1 cellular context compared by ENCODE assay signal in the genomic region with DNA sequence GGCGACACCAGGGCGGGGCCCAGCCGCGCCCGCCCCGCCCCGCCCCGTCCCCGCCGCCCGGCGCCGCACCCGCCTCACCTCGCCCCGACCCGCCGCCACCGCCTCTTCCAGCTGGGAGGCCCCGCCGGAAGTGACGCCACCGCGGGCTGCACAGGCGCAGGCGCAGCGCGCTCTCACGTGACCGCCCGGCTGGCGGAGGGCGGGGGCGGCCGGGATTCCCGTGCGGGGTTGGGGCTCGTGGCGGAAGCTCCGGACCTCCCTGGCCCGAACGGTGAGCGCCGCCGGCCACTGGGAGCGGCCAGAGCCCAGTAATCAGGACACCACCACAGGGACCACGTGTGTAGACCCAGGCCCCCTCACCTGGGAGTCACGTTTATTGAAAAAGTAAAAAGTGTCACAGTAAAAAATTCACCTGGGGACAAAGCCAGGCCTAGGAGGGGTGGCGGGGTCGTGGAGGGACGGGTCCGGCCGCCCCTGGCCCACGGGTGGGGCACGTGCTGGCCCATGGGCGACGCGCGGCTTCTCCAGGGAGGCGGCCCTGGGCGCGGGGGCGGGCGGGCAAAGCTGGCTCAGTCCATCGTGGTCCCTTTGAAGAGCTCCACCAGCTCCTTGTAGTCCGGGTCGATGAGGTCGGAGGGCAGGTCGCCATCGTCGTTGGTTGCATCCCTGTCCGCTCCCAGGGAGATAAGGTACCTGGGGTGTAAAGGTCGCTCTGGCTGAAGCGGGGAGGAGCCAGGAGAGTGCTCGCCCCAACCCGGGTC.
TF ChIP-seq lines count a peak whose summit lies in the region.

A gene with protein sequence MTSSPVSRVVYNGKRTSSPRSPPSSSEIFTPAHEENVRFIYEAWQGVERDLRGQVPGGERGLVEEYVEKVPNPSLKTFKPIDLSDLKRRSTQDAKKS (minus strand): TSS at position 132 of the 761 bp plus-strand sequence. CDS start 8,785 bp downstream, outside the sequence.

TF ChIP-seq in K562, 482 proteins besides CTCF, POLR2A, EP300 and RAD21 (continued from another document and continues in another):
- TF ChIP-seq, protein P1, sequence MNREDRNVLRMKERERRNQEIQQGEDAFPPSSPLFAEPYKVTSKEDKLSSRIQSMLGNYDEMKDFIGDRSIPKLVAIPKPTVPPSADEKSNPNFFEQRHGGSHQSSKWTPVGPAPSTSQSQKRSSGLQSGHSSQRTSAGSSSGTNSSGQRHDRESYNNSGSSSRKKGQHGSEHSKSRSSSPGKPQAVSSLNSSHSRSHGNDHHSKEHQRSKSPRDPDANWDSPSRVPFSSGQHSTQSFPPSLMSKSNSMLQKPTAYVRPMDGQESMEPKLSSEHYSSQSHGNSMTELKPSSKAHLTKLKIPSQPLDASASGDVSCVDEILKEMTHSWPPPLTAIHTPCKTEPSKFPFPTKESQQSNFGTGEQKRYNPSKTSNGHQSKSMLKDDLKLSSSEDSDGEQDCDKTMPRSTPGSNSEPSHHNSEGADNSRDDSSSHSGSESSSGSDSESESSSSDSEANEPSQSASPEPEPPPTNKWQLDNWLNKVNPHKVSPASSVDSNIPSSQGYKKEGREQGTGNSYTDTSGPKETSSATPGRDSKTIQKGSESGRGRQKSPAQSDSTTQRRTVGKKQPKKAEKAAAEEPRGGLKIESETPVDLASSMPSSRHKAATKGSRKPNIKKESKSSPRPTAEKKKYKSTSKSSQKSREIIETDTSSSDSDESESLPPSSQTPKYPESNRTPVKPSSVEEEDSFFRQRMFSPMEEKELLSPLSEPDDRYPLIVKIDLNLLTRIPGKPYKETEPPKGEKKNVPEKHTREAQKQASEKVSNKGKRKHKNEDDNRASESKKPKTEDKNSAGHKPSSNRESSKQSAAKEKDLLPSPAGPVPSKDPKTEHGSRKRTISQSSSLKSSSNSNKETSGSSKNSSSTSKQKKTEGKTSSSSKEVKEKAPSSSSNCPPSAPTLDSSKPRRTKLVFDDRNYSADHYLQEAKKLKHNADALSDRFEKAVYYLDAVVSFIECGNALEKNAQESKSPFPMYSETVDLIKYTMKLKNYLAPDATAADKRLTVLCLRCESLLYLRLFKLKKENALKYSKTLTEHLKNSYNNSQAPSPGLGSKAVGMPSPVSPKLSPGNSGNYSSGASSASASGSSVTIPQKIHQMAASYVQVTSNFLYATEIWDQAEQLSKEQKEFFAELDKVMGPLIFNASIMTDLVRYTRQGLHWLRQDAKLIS (CRISPR knock-in tag; IDR thresholded peaks at IDR 0.05), result peak; percentile 52; the same call in 1 of the 2 replicates
- TF ChIP-seq, protein P2, sequence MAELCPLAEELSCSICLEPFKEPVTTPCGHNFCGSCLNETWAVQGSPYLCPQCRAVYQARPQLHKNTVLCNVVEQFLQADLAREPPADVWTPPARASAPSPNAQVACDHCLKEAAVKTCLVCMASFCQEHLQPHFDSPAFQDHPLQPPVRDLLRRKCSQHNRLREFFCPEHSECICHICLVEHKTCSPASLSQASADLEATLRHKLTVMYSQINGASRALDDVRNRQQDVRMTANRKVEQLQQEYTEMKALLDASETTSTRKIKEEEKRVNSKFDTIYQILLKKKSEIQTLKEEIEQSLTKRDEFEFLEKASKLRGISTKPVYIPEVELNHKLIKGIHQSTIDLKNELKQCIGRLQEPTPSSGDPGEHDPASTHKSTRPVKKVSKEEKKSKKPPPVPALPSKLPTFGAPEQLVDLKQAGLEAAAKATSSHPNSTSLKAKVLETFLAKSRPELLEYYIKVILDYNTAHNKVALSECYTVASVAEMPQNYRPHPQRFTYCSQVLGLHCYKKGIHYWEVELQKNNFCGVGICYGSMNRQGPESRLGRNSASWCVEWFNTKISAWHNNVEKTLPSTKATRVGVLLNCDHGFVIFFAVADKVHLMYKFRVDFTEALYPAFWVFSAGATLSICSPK (IDR thresholded peaks at IDR 0.05; ENCODE audit: borderline replicate concordance), result no peak
- TF ChIP-seq MEF2D (tag; conservative IDR thresholded peaks at IDR 0.05; ENCODE audit: low read depth), result no peak
- TF ChIP-seq ZNF311 (CRISPR knock-in tag; IDR thresholded peaks at IDR 0.05), result no peak
- TF ChIP-seq KDM5B (IDR thresholded peaks at IDR 0.05; ENCODE audit: insufficient replicate concordance, low read depth, low read length), result peak; percentile 74
- no peak for TF ChIP-seq HDAC2 (IDR thresholded peaks at IDR 0.05)
- TF ChIP-seq, protein P3, sequence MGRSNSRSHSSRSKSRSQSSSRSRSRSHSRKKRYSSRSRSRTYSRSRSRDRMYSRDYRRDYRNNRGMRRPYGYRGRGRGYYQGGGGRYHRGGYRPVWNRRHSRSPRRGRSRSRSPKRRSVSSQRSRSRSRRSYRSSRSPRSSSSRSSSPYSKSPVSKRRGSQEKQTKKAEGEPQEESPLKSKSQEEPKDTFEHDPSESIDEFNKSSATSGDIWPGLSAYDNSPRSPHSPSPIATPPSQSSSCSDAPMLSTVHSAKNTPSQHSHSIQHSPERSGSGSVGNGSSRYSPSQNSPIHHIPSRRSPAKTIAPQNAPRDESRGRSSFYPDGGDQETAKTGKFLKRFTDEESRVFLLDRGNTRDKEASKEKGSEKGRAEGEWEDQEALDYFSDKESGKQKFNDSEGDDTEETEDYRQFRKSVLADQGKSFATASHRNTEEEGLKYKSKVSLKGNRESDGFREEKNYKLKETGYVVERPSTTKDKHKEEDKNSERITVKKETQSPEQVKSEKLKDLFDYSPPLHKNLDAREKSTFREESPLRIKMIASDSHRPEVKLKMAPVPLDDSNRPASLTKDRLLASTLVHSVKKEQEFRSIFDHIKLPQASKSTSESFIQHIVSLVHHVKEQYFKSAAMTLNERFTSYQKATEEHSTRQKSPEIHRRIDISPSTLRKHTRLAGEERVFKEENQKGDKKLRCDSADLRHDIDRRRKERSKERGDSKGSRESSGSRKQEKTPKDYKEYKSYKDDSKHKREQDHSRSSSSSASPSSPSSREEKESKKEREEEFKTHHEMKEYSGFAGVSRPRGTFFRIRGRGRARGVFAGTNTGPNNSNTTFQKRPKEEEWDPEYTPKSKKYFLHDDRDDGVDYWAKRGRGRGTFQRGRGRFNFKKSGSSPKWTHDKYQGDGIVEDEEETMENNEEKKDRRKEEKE (IDR thresholded peaks at IDR 0.05; ENCODE audit: borderline replicate concordance in 1 of 2, control insufficient read depth in 1 of 2, low read depth in 2 of 2, low read length in 1 of 2), result no peak
- TF ChIP-seq MBD2 (IDR thresholded peaks at IDR 0.05; ENCODE audit: borderline replicate concordance, low read depth), result no peak; the same call in 1 of the 2 replicates
- no peak for TF ChIP-seq BRD9 (IDR thresholded peaks at IDR 0.05; ENCODE audit: low read depth, partially characterized antibody)
- peak; percentile 36; the same call in 1 of the 2 replicates for TF ChIP-seq HDAC8 (tag; IDR thresholded peaks at IDR 0.05)
- peak; percentile 74 for TF ChIP-seq NR2C1 (IDR thresholded peaks at IDR 0.05)
- TF ChIP-seq NR2C1 (tag; IDR thresholded peaks at IDR 0.05), result peak; percentile 78
- TF ChIP-seq GTF2E2 (tag; IDR thresholded peaks at IDR 0.05), result 0 out of 2 replicates have a peak, but pooled peaks have one; percentile 8
- TF ChIP-seq ZNF133 (CRISPR knock-in tag; IDR thresholded peaks at IDR 0.05), result no peak
- TF ChIP-seq, protein P4, sequence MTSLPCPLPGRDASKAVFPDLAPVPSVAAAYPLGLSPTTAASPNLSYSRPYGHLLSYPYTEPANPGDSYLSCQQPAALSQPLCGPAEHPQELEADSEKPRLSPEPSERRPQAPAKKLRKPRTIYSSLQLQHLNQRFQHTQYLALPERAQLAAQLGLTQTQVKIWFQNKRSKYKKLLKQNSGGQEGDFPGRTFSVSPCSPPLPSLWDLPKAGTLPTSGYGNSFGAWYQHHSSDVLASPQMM (CRISPR knock-in tag; IDR thresholded peaks at IDR 0.05), result no peak
- no peak for TF ChIP-seq POLR3G (IDR thresholded peaks at IDR 0.05; ENCODE audit: extremely low read depth, insufficient read length, insufficient replicate concordance)
- peak; percentile 73 for TF ChIP-seq CXXC5 (CRISPR knock-in tag; IDR thresholded peaks at IDR 0.05)
- TF ChIP-seq MEF2A (IDR thresholded peaks at IDR 0.05; ENCODE audit: control insufficient read depth, low read depth, low read length), result no peak
- TF ChIP-seq, protein P5, sequence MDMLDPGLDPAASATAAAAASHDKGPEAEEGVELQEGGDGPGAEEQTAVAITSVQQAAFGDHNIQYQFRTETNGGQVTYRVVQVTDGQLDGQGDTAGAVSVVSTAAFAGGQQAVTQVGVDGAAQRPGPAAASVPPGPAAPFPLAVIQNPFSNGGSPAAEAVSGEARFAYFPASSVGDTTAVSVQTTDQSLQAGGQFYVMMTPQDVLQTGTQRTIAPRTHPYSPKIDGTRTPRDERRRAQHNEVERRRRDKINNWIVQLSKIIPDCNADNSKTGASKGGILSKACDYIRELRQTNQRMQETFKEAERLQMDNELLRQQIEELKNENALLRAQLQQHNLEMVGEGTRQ (CRISPR knock-in tag; IDR thresholded peaks at IDR 0.05), result peak; percentile 94
- TF ChIP-seq, protein P6, sequence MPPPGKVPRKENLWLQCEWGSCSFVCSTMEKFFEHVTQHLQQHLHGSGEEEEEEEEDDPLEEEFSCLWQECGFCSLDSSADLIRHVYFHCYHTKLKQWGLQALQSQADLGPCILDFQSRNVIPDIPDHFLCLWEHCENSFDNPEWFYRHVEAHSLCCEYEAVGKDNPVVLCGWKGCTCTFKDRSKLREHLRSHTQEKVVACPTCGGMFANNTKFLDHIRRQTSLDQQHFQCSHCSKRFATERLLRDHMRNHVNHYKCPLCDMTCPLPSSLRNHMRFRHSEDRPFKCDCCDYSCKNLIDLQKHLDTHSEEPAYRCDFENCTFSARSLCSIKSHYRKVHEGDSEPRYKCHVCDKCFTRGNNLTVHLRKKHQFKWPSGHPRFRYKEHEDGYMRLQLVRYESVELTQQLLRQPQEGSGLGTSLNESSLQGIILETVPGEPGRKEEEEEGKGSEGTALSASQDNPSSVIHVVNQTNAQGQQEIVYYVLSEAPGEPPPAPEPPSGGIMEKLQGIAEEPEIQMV (tag; conservative IDR thresholded peaks at IDR 0.05; ENCODE audit: low read depth), result no peak
- TF ChIP-seq ATF7 (IDR thresholded peaks at IDR 0.05), result no peak; the same call in 1 of the 2 replicates
- TF ChIP-seq, protein P7, sequence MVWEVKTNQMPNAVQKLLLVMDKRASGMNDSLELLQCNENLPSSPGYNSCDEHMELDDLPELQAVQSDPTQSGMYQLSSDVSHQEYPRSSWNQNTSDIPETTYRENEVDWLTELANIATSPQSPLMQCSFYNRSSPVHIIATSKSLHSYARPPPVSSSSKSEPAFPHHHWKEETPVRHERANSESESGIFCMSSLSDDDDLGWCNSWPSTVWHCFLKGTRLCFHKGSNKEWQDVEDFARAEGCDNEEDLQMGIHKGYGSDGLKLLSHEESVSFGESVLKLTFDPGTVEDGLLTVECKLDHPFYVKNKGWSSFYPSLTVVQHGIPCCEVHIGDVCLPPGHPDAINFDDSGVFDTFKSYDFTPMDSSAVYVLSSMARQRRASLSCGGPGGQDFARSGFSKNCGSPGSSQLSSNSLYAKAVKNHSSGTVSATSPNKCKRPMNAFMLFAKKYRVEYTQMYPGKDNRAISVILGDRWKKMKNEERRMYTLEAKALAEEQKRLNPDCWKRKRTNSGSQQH (CRISPR knock-in tag; IDR thresholded peaks at IDR 0.05), result no peak
- no peak for TF ChIP-seq SNRNP70 (optimal IDR thresholded peaks at IDR 0.05; ENCODE audit: low read depth, low read length)
- TF ChIP-seq, protein P8, sequence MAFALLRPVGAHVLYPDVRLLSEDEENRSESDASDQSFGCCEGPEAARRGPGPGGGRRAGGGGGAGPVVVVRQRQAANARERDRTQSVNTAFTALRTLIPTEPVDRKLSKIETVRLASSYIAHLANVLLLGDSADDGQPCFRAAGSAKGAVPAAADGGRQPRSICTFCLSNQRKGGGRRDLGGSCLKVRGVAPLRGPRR (CRISPR knock-in tag; IDR thresholded peaks at IDR 0.05), result no peak
- TF ChIP-seq ZNF444 (CRISPR knock-in tag; IDR thresholded peaks at IDR 0.05), result no peak
- TF ChIP-seq YY1 (IDR thresholded peaks at IDR 0.05; ENCODE audit: borderline replicate concordance in 1 of 3, control insufficient read depth in 1 of 3, extremely low read depth in 1 of 3, insufficient read depth in 3 of 3, insufficient read length in 1 of 3, insufficient replicate concordance in 2 of 3, low read depth in 1 of 3, low read length in 2 of 3), result peak in 2 of 3 experiments; percentile 21 to 57
- no peak for TF ChIP-seq ZNF263 (CRISPR knock-in tag; IDR thresholded peaks at IDR 0.05; ENCODE audit: borderline replicate concordance)
- TF ChIP-seq ZNF41 (CRISPR knock-in tag; conservative IDR thresholded peaks at IDR 0.05), result no peak
- TF ChIP-seq, protein P9, sequence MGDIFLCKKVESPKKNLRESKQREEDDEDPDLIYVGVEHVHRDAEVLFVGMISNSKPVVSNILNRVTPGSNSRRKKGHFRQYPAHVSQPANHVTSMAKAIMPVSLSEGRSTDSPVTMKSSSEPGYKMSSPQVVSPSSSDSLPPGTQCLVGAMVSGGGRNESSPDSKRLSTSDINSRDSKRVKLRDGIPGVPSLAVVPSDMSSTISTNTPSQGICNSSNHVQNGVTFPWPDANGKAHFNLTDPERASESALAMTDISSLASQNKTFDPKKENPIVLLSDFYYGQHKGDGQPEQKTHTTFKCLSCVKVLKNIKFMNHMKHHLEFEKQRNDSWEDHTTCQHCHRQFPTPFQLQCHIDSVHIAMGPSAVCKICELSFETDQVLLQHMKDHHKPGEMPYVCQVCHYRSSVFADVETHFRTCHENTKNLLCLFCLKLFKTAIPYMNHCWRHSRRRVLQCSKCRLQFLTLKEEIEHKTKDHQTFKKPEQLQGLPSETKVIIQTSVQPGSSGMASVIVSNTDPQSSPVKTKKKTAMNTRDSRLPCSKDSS (IDR thresholded peaks at IDR 0.05; ENCODE audit: low read depth, partially characterized antibody), result no peak
- peak; percentile 30; the same call in 1 of the 2 replicates for TF ChIP-seq FOSL1 (tag; conservative IDR thresholded peaks at IDR 0.05)
- peak; percentile 72 for TF ChIP-seq DACH1 (IDR thresholded peaks at IDR 0.05; ENCODE audit: partially characterized antibody)
- peak in 1 of 2 experiments; percentile 79; a peak in 1 of 4 replicates for TF ChIP-seq FOXA3 (CRISPR knock-in tag; conservative IDR thresholded peaks at IDR 0.05 in 1 of 2, IDR thresholded peaks at IDR 0.05 in 1 of 2)
- TF ChIP-seq NR2F6 (CRISPR knock-in tag; IDR thresholded peaks at IDR 0.05), result no peak
- TF ChIP-seq, protein P10, sequence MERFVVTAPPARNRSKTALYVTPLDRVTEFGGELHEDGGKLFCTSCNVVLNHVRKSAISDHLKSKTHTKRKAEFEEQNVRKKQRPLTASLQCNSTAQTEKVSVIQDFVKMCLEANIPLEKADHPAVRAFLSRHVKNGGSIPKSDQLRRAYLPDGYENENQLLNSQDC (CRISPR knock-in tag; IDR thresholded peaks at IDR 0.05), result no peak
- TF ChIP-seq MYBL2 (IDR thresholded peaks at IDR 0.05; ENCODE audit: low read depth), result no peak
- no peak for TF ChIP-seq MYBL2 (CRISPR knock-in tag; IDR thresholded peaks at IDR 0.05; ENCODE audit: borderline replicate concordance)
- no peak for TF ChIP-seq ZZZ3 (IDR thresholded peaks at IDR 0.05)
- no peak for TF ChIP-seq ZFP30 (CRISPR knock-in tag; IDR thresholded peaks at IDR 0.05; ENCODE audit: borderline replicate concordance)
- TF ChIP-seq, protein P11, sequence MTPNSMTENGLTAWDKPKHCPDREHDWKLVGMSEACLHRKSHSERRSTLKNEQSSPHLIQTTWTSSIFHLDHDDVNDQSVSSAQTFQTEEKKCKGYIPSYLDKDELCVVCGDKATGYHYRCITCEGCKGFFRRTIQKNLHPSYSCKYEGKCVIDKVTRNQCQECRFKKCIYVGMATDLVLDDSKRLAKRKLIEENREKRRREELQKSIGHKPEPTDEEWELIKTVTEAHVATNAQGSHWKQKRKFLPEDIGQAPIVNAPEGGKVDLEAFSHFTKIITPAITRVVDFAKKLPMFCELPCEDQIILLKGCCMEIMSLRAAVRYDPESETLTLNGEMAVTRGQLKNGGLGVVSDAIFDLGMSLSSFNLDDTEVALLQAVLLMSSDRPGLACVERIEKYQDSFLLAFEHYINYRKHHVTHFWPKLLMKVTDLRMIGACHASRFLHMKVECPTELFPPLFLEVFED (CRISPR knock-in tag; conservative IDR thresholded peaks at IDR 0.05), result no peak
